Comparison of ENCODE assay signal across 8 cellular contexts in the genomic region with DNA sequence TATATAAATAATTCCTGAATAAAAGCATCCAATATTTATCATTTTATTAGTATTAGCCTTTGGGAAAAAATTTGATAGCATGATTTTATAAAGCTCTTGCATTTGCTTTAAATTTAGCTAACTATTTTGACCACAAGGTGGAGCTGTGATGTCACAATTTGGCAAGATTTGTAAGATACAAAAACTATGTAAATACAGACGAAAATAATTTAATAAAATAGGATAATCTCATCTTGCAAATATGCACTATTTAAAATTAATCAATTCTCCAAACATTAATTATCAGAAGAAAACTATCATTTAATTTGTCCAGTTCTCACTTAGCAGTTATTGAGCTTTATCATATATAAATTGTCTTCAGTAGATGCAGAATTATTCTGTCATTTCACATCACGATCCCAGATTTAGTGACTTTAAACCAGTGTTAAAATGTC.
DNase-seq lines count a peak whose midpoint lies in the region; ATAC-seq and TF ChIP-seq lines count a peak whose summit lies in the region.

No MANE protein-coding gene starts in this region.

- H3K27me3 ChIP-seq in adrenal gland, result no peaks in the 10 kb centered on the region
- H3K27me3 ChIP-seq in kidney epithelial cell (ENCODE audit: control insufficient read depth, insufficient read depth, low read length), result no peaks in the 10 kb centered on the region

- H3K36me3 ChIP-seq in adrenal gland (replicated peaks in 1 of 2), result no peaks in the 10 kb centered on the region
- no peaks in the 10 kb centered on the region for H3K36me3 ChIP-seq in kidney epithelial cell (ENCODE audit: control insufficient read depth, insufficient read depth, low read length)

- intact Hi-C loops in adrenal gland (cut with DNase I), result loop anchor here (5.0 to 10.0 kb wide), 3 partner anchors 109 to 262 kb away; no protein-coding TSS in a partner anchor
- intact Hi-C loops in activated T-helper 1 cell treated with anti-CD3 and anti-CD28 coated beads, Interleukin-12 subunit alpha, Interleukin-12 subunit beta, Interleukin-2, Interleukin-4 antibody, amounts not matched to agents 30 ng/mL and 10 ng/mL and 1 ng/mL, durations not matched to agents 14 hours and 24 hours and 36 hours (cut with micrococcal nuclease), result loop anchor here (1.0 to 5.0 kb wide), 4 partner anchors 121 to 1127 kb away; no protein-coding TSS in a partner anchor

- ATAC-seq in stimulated activated naive CD8-positive, alpha-beta T cell treated with anti-CD3 and anti-CD28 coated beads, Interleukin-15, Interleukin-2, amounts not matched to agents 100 U/mL and 50 U/mL, for 24 hours, result no peak
- no peak for ATAC-seq in stimulated activated naive CD8-positive, alpha-beta T cell treated with anti-CD3 and anti-CD28 coated beads, Interleukin-15, amount 100 ng/mL, for 72 hours

- H3K4me3 Mint-ChIP-seq in stimulated activated naive CD8-positive, alpha-beta T cell treated with anti-CD3 and anti-CD28 coated beads, Interleukin-15, amount 100 ng/mL, for 72 hours, result no peak overlapping the region
- H3K4me3 Mint-ChIP-seq in activated T-helper 1 cell treated with anti-CD3 and anti-CD28 coated beads, Interleukin-12 subunit alpha, Interleukin-12 subunit beta, Interleukin-2, Interleukin-4 antibody, amounts not matched to agents 30 ng/mL and 10 ng/mL and 1 ng/mL, durations not matched to agents 14 hours and 24 hours and 36 hours, result no peak overlapping the region

- no peaks in the 10 kb centered on the region for H3K9me3 ChIP-seq in adrenal gland (replicated peaks in 1 of 3)

- H3K27ac Mint-ChIP-seq in stimulated activated naive CD8-positive, alpha-beta T cell treated with anti-CD3 and anti-CD28 coated beads, Interleukin-15, amount 100 ng/mL, for 72 hours, result no peak overlapping the region
- H3K27ac Mint-ChIP-seq in activated T-helper 1 cell treated with anti-CD3 and anti-CD28 coated beads, Interleukin-12 subunit alpha, Interleukin-12 subunit beta, Interleukin-2, Interleukin-4 antibody, amounts not matched to agents 30 ng/mL and 10 ng/mL and 1 ng/mL, durations not matched to agents 14 hours and 24 hours and 36 hours, result no peak overlapping the region

- 36 to 41% (median 39%) methylated on average over 2 of the region's 2 CpGs for WGBS in adrenal gland, 4 donors

- no peak overlapping the region for H3K4me3 ChIP-seq in adrenal gland
- H3K4me3 ChIP-seq in kidney epithelial cell (ENCODE audit: low read depth, low read length), result no peak overlapping the region

- TF ChIP-seq POLR2A in adrenal gland (IDR thresholded peaks at IDR 0.05), result no peak

- H3K4me1 ChIP-seq in adrenal gland (replicated peaks in 1 of 2), result peaks cover 0 to 4% of the 10 kb centered on the region in 2 donors

- H3K27ac ChIP-seq in adrenal gland, result no peak overlapping the region

- H3K27me3 Mint-ChIP-seq in stimulated activated naive CD8-positive, alpha-beta T cell treated with anti-CD3 and anti-CD28 coated beads, Interleukin-15, amount 100 ng/mL, for 72 hours, result no peaks in the 10 kb centered on the region
- no peaks in the 10 kb centered on the region for H3K27me3 Mint-ChIP-seq in activated T-helper 1 cell treated with anti-CD3 and anti-CD28 coated beads, Interleukin-12 subunit alpha, Interleukin-12 subunit beta, Interleukin-2, Interleukin-4 antibody, amounts not matched to agents 30 ng/mL and 10 ng/mL and 1 ng/mL, durations not matched to agents 14 hours and 24 hours and 36 hours (ENCODE audit: insufficient read depth)

- TF ChIP-seq CTCF in adrenal gland (IDR thresholded peaks at IDR 0.05) (peak; percentile 60 to 84 (median 70)), kidney epithelial cell (IDR thresholded peaks at IDR 0.05; ENCODE audit: insufficient read depth, low read length, poor library complexity, severe bottlenecking) (peak; percentile 50)

- H3K4me1 Mint-ChIP-seq in stimulated activated naive CD8-positive, alpha-beta T cell treated with anti-CD3 and anti-CD28 coated beads, Interleukin-15, amount 100 ng/mL, for 72 hours, result no peaks in the 10 kb centered on the region
- H3K4me1 Mint-ChIP-seq in activated T-helper 1 cell treated with anti-CD3 and anti-CD28 coated beads, Interleukin-12 subunit alpha, Interleukin-12 subunit beta, Interleukin-2, Interleukin-4 antibody, amounts not matched to agents 30 ng/mL and 10 ng/mL and 1 ng/mL, durations not matched to agents 14 hours and 24 hours and 36 hours (ENCODE audit: low read depth), result no peaks in the 10 kb centered on the region

- no peaks in the 10 kb centered on the region for H3K9me3 Mint-ChIP-seq in stimulated activated naive CD8-positive, alpha-beta T cell treated with anti-CD3 and anti-CD28 coated beads, Interleukin-15, amount 100 ng/mL, for 72 hours
- no peaks in the 10 kb centered on the region for H3K9me3 Mint-ChIP-seq in activated T-helper 1 cell treated with anti-CD3 and anti-CD28 coated beads, Interleukin-12 subunit alpha, Interleukin-12 subunit beta, Interleukin-2, Interleukin-4 antibody, amounts not matched to agents 30 ng/mL and 10 ng/mL and 1 ng/mL, durations not matched to agents 14 hours and 24 hours and 36 hours

- no peaks in the 10 kb centered on the region for H3K36me3 Mint-ChIP-seq in activated T-helper 1 cell treated with anti-CD3 and anti-CD28 coated beads, Interleukin-12 subunit alpha, Interleukin-12 subunit beta, Interleukin-2, Interleukin-4 antibody, amounts not matched to agents 30 ng/mL and 10 ng/mL and 1 ng/mL, durations not matched to agents 14 hours and 24 hours and 36 hours (ENCODE audit: low read depth)

- DNase-seq in stimulated activated naive CD8-positive, alpha-beta T cell treated with anti-CD3 and anti-CD28 coated beads, Interleukin-15, Interleukin-2, amounts not matched to agents 100 U/mL and 50 U/mL, for 24 hours, result peak; percentile 6
- no peak for DNase-seq in stimulated activated naive CD8-positive, alpha-beta T cell treated with anti-CD3 and anti-CD28 coated beads, Interleukin-15, amount 100 ng/mL, for 72 hours
- DNase-seq in NCI-H1105 (lab: John Stamatoyannopoulos, UW) (peak; percentile 64), adrenal gland (peak in 4 of 7 donors; percentile 16 to 51 (median 42)), kidney epithelial cell (ENCODE audit: low read depth) (peak; percentile 10)
- no peak for DNase-seq in activated T-helper 1 cell treated with anti-CD3 and anti-CD28 coated beads, Interleukin-12 subunit alpha, Interleukin-12 subunit beta, Interleukin-2, Interleukin-4 antibody, amounts not matched to agents 30 ng/mL and 10 ng/mL and 1 ng/mL, durations not matched to agents 14 hours and 24 hours and 36 hours (ENCODE audit: low spot score)
- DNase-seq in activated CD4-positive, alpha-beta T cell treated with anti-CD3 and anti-CD28 coated beads, Interleukin-2, amount 50 U/mL, for 48 hours, result no peak
- no peak for DNase-seq in stimulated activated CD4-positive, alpha-beta T cell treated with anti-CD3 and anti-CD28 coated beads, Interleukin-4, amount 100 ng/mL, for 4 hours

Comparison
In these comparisons a context has a peak if more than half of its experiments do, and no peak if none do; other contexts are left out.
1. DNase-seq: peak in stimulated activated naive CD8-positive, alpha-beta T cell treated with anti-CD3 and anti-CD28 coated beads, Interleukin-15, Interleukin-2, amounts not matched to agents 100 U/mL and 50 U/mL, for 24 hours (single experiment), NCI-H1105 (single experiment), adrenal gland (4 of 7) and kidney epithelial cell (single experiment); none in stimulated activated naive CD8-positive, alpha-beta T cell treated with anti-CD3 and anti-CD28 coated beads, Interleukin-15, amount 100 ng/mL, for 72 hours (0 of 2), activated T-helper 1 cell treated with anti-CD3 and anti-CD28 coated beads, Interleukin-12 subunit alpha, Interleukin-12 subunit beta, Interleukin-2, Interleukin-4 antibody, amounts not matched to agents 30 ng/mL and 10 ng/mL and 1 ng/mL, durations not matched to agents 14 hours and 24 hours and 36 hours (single experiment), activated CD4-positive, alpha-beta T cell treated with anti-CD3 and anti-CD28 coated beads, Interleukin-2, amount 50 U/mL, for 48 hours (0 of 2) and stimulated activated CD4-positive, alpha-beta T cell treated with anti-CD3 and anti-CD28 coated beads, Interleukin-4, amount 100 ng/mL, for 4 hours (0 of 2).